ENCODE assay signal across 8 cellular contexts in the genomic region with DNA sequence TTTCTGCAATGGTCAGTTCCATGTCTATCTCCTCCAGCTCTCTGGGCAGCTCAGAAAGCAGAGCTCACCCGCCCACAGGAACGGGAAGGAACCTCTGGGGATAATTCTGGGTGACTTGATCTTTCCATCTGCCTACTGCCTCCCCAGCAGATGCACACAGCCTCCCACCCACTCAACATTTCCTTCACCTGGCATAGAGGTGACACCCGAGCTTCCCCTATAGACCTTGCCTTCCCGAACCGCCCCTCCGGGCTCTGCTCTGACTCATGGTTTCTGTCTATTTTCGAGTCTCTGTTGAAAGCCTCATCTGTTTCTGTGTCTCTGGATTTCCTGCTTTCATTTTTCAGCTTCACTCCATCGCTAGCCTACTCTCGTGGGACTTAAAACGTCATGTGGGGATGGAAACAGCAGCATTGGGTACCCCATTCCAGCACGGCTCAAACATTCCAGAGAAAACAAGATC. TPM values are rescaled to one million over a fixed set of nuclear protein-coding genes. Genes with fewer than 3 reads are reported as not detected.
DNase-seq lines count a peak whose midpoint lies in the region; ATAC-seq, FAIRE-seq and TF ChIP-seq lines count a peak whose summit lies in the region.

No MANE protein-coding gene starts in this region.

- H3K9me3 Mint-ChIP-seq in CD8-positive, alpha-beta T cell, result no peaks in the 10 kb centered on the region
- no peaks in the 10 kb centered on the region for H3K9me3 Mint-ChIP-seq in activated T-helper 17 cell treated with anti-CD3 and anti-CD28 coated beads, Interleukin-2, amount 50 U/mL, for 72 hours

- H3K4me3 ChIP-seq in CD8-positive, alpha-beta T cell (ENCODE audit: low read depth, low read length), result no peak overlapping the region
- peak overlapping the region; percentile 56 for H3K4me3 ChIP-seq in MM.1S (ENCODE audit: low read length)
- H3K4me3 ChIP-seq in small intestine (ENCODE audit: low read depth in 1 of 2, low read length in 2 of 2), result no peak overlapping the region

- H3K27ac ChIP-seq in CD8-positive, alpha-beta T cell (ENCODE audit: low read depth, low read length), result peak overlapping the region; percentile 0
- peak overlapping the region; percentile 88 for H3K27ac ChIP-seq in MM.1S (ENCODE audit: low read length)
- H3K27ac ChIP-seq in small intestine (ENCODE audit: low read depth in 1 of 2, low read length in 1 of 2), result peak overlapping the region in 1 of 2 donors; percentile 28

- CTCF ChIA-PET in CD8-positive, alpha-beta T cell (lab: Charles Lee), result interaction anchor here (0.6 to 3.5 kb wide), 4 partner anchors 11 to 307 kb away, joined by 3 to 28 read pairs (median 3); a partner anchor contains a TSS

- H3K4me2 ChIP-seq in MM.1S (ENCODE audit: low read depth, low read length), result peak overlapping the region; percentile 84

- no peaks in the 10 kb centered on the region for H3K9me2 ChIP-seq in MM.1S (replicated peaks; ENCODE audit: insufficient read depth, low read length)

- peaks cover 42% of the 10 kb centered on the region for H3K4me1 Mint-ChIP-seq in CD8-positive, alpha-beta T cell (ENCODE audit: low read depth)
- H3K4me1 Mint-ChIP-seq in activated T-helper 17 cell treated with anti-CD3 and anti-CD28 coated beads, Interleukin-2, amount 50 U/mL, for 72 hours, result peaks cover 55% of the 10 kb centered on the region

- ATAC-seq in CD8-positive, alpha-beta T cell, result peak; percentile 97
- ATAC-seq in GM21515 (IDR thresholded peaks at IDR 0.05; ENCODE audit: unreplicated experiment) (peak; percentile 85), left cardiac atrium (peak; percentile 43 to 58)
- ATAC-seq in activated T-helper 17 cell treated with anti-CD3 and anti-CD28 coated beads, Interleukin-2, amount 50 U/mL, for 72 hours (replicated peaks), result peak; percentile 98

- POLR2A ChIA-PET in CD8-positive, alpha-beta T cell (lab: Charles Lee), result interaction anchor here (0.9 to 6.8 kb wide), 3 partner anchors 11 to 39 kb away, joined by 3 to 24 read pairs (median 3); a partner anchor contains a TSS

- no peaks in the 10 kb centered on the region for H3K27me3 Mint-ChIP-seq in CD8-positive, alpha-beta T cell (ENCODE audit: low read depth)
- no peaks in the 10 kb centered on the region for H3K27me3 Mint-ChIP-seq in activated T-helper 17 cell treated with anti-CD3 and anti-CD28 coated beads, Interleukin-2, amount 50 U/mL, for 72 hours

- peaks cover 19% of the 10 kb centered on the region for H3K36me3 ChIP-seq in CD8-positive, alpha-beta T cell (ENCODE audit: insufficient read depth, low read length)
- H3K36me3 ChIP-seq in MM.1S (replicated peaks; ENCODE audit: insufficient read depth, low read length) (peaks cover 7% of the 10 kb centered on the region; the same call in 1 of the 2 replicates), small intestine (ENCODE audit: control insufficient read depth in 2 of 2, insufficient read depth in 2 of 2, low read length in 2 of 2) (peaks cover 0 to 12% of the 10 kb centered on the region in 2 donors)

- DNase-seq in CD8-positive, alpha-beta T cell, result peak in 6 of 7 experiments; percentile 32 to 71 (median 59)
- DNase-seq in MM.1S (peak; percentile 82), left cardiac atrium (no peak), small intestine (no peak), COR-L47 (lab: John Stamatoyannopoulos, UW) (no peak)
- DNase-seq in stimulated activated CD8-positive, alpha-beta memory T cell treated with anti-CD3 and anti-CD28 coated beads, Interleukin-12 subunit alpha, Interleukin-12 subunit beta, amount 100 ng/mL, for 1 hour (ENCODE audit: low read depth), result peak; percentile 54

- no peak for FAIRE-seq in small intestine (lab: Jason Lieb, UNC)

- H3K9ac ChIP-seq in MM.1S (ENCODE audit: low read length), result peak overlapping the region; percentile 27; the same call in 1 of the 2 replicates

- H4K20me1 ChIP-seq in MM.1S (ENCODE audit: insufficient read depth, low read length), result no peaks in the 10 kb centered on the region

- no peak for TF ChIP-seq CTCF in CD8-positive, alpha-beta T cell (IDR thresholded peaks at IDR 0.05)
- no peak for TF ChIP-seq CTCF in MM.1S (IDR thresholded peaks at IDR 0.05; ENCODE audit: low read length)

- H3K4me3 Mint-ChIP-seq in CD8-positive, alpha-beta T cell, result peak overlapping the region; percentile 61
- peak overlapping the region; percentile 88 for H3K4me3 Mint-ChIP-seq in activated T-helper 17 cell treated with anti-CD3 and anti-CD28 coated beads, Interleukin-2, amount 50 U/mL, for 72 hours

- WGBS in small intestine, 3 donors, result 47 to 67% (median 54%) methylated on average over 11 of the region's 11 CpGs

- H3K4me1 ChIP-seq in CD8-positive, alpha-beta T cell (ENCODE audit: insufficient read depth, low read length), result peaks cover 11% of the 10 kb centered on the region
- H3K4me1 ChIP-seq in MM.1S (ENCODE audit: low read length), result peaks cover 16% of the 10 kb centered on the region
- peaks cover 0 to 2% of the 10 kb centered on the region in 2 donors for H3K4me1 ChIP-seq in small intestine (ENCODE audit: control insufficient read depth in 2 of 2, insufficient read depth in 1 of 2, low read depth in 1 of 2, low read length in 1 of 2)

- peaks cover 67% of the 10 kb centered on the region for H3K79me2 ChIP-seq in MM.1S (ENCODE audit: low read length)

- H3K27me3 ChIP-seq in CD8-positive, alpha-beta T cell (ENCODE audit: insufficient read depth, low read length), result no peaks in the 10 kb centered on the region
- H3K27me3 ChIP-seq in MM.1S (replicated peaks; ENCODE audit: insufficient read depth, low read length), result no peaks in the 10 kb centered on the region
- no peaks in the 10 kb centered on the region for H3K27me3 ChIP-seq in small intestine (ENCODE audit: control insufficient read depth in 2 of 2, insufficient read depth in 2 of 2, low read length in 2 of 2)

- no peaks in the 10 kb centered on the region for H3K9me3 ChIP-seq in CD8-positive, alpha-beta T cell (ENCODE audit: low read length)
- H3K9me3 ChIP-seq in MM.1S (replicated peaks; ENCODE audit: insufficient read depth, low read length) (no peaks in the 10 kb centered on the region), small intestine (ENCODE audit: control insufficient read depth, low read depth) (no peaks in the 10 kb centered on the region)

- intact Hi-C loops in CD8-positive, alpha-beta T cell (cut with DNase I, micrococcal nuclease), result no loop called here
- intact Hi-C loops in left cardiac atrium (cut with DNase I), result no loop called here

- H3F3A ChIP-seq in MM.1S (ENCODE audit: insufficient read depth, low read length), result peaks cover 19% of the 10 kb centered on the region

- peak overlapping the region; percentile 81 for H3K27ac Mint-ChIP-seq in CD8-positive, alpha-beta T cell
- H3K27ac Mint-ChIP-seq in activated T-helper 17 cell treated with anti-CD3 and anti-CD28 coated beads, Interleukin-2, amount 50 U/mL, for 72 hours, result peak overlapping the region; percentile 99

- H2AFZ ChIP-seq in MM.1S (ENCODE audit: low read length), result peak overlapping the region; percentile 29; the same call in 1 of the 2 replicates

- H3K36me3 Mint-ChIP-seq in CD8-positive, alpha-beta T cell, result peaks cover 26% of the 10 kb centered on the region
- H3K36me3 Mint-ChIP-seq in activated T-helper 17 cell treated with anti-CD3 and anti-CD28 coated beads, Interleukin-2, amount 50 U/mL, for 72 hours (ENCODE audit: low read depth), result peaks cover 50% of the 10 kb centered on the region

RNA-seq across cellular contexts. Expression of a gene that starts 11.4 kb away (rescaled TPM):
- 100 to 1,000 TPM; 103 to 107 TPM for total RNA-seq in CD8-positive, alpha-beta T cell
- 10 to 100 TPM; 63.2 to 71.9 TPM for total RNA-seq in activated T-helper 17 cell treated with anti-CD3 and anti-CD28 coated beads, Interleukin-2, amount 50 U/mL, for 72 hours
- total RNA-seq in left cardiac atrium, result 10 to 100 TPM; 23.0 to 24.5 TPM
- 10 to 100 TPM; 17.6 to 22.7 (median 22.1) TPM for polyA plus RNA-seq in small intestine

RNA-seq across cellular contexts. Expression of a gene that starts 11.6 kb away (rescaled TPM):
- 10 to 100 TPM; 42.0 to 43.9 TPM for total RNA-seq in CD8-positive, alpha-beta T cell
- total RNA-seq in activated T-helper 17 cell treated with anti-CD3 and anti-CD28 coated beads, Interleukin-2, amount 50 U/mL, for 72 hours, result 10 to 100 TPM; 53.6 to 83.2 TPM
- total RNA-seq in left cardiac atrium, result 100 to 1,000 TPM in 1 of 2 donors, 10 to 100 TPM in 1; 85.4 to 103 TPM
- polyA plus RNA-seq in small intestine, result 10 to 100 TPM; 67.0 to 88.6 (median 81.7) TPM

RNA-seq across cellular contexts. Expression of a gene that starts 21.0 kb away (rescaled TPM):
- total RNA-seq in CD8-positive, alpha-beta T cell, result 10 to 100 TPM; 30.9 to 32.7 TPM
- total RNA-seq in activated T-helper 17 cell treated with anti-CD3 and anti-CD28 coated beads, Interleukin-2, amount 50 U/mL, for 72 hours, result 10 to 100 TPM; 23.6 to 31.6 TPM
- 10 to 100 TPM; 13.8 to 17.7 TPM for total RNA-seq in left cardiac atrium
- polyA plus RNA-seq in small intestine, result 10 to 100 TPM; 13.0 to 26.1 (median 19.7) TPM

RNA-seq across cellular contexts. Expression of a gene that starts 39.2 kb away (rescaled TPM):
- 10 to 100 TPM; 14.4 to 14.8 TPM for total RNA-seq in CD8-positive, alpha-beta T cell
- 100 to 1,000 TPM in 1 of 2 donors, 10 to 100 TPM in 1; 97.4 to 113 TPM for total RNA-seq in activated T-helper 17 cell treated with anti-CD3 and anti-CD28 coated beads, Interleukin-2, amount 50 U/mL, for 72 hours
- 10 to 100 TPM; 15.2 to 21.0 TPM for total RNA-seq in left cardiac atrium
- 10 to 100 TPM; 12.7 to 15.6 (median 12.7) TPM for polyA plus RNA-seq in small intestine

RNA-seq across cellular contexts. Expression of a gene that starts 44.6 kb away (rescaled TPM):
- total RNA-seq in CD8-positive, alpha-beta T cell, result 10 to 100 TPM; 57.4 to 65.3 TPM
- total RNA-seq in activated T-helper 17 cell treated with anti-CD3 and anti-CD28 coated beads, Interleukin-2, amount 50 U/mL, for 72 hours, result 100 to 1,000 TPM; 143 to 161 TPM
- total RNA-seq in left cardiac atrium, result 10 to 100 TPM; 28.6 to 37.9 TPM
- polyA plus RNA-seq in small intestine, result 10 to 100 TPM; 39.4 to 49.6 (median 46.3) TPM

Comparison
In these comparisons a context has a peak if more than half of its experiments do, and no peak if none do; other contexts are left out.
1. DNase-seq: peak in CD8-positive, alpha-beta T cell (6 of 7), MM.1S (single experiment) and stimulated activated CD8-positive, alpha-beta memory T cell treated with anti-CD3 and anti-CD28 coated beads, Interleukin-12 subunit alpha, Interleukin-12 subunit beta, amount 100 ng/mL, for 1 hour (single experiment); none in left cardiac atrium (single experiment), small intestine (single experiment) and COR-L47 (single experiment).
2. Peak in every context shown above with its lines, with median percentiles within 50 percentile points of each other: ATAC-seq.